15 cellular contexts compared by ENCODE assay signal in the genomic region with DNA sequence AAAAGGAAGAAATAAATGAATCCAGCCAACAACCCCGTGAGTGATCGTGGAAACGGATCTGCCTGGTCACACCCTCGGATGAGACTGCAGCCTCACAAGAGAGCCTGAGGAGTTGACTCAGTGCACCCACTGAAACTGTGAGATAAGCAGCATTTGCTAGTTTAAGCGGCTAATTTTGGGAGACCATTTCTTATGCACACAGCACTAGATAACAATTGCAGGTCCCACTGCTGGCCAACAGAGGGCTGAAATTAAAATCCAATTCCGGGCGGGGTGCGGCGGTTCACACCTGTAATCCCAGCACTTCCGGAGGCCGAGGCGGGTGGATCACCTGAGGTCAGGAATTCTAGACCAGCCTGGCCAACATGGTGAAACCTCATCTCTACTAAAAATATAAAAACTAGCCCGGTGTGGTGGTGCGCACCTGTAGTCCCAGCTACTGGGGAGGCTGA. TPM values are rescaled to one million over a fixed set of nuclear protein-coding genes. Genes with fewer than 3 reads are reported as not detected.
DNase-seq lines count a peak whose midpoint lies in the region; ATAC-seq, FAIRE-seq and TF ChIP-seq lines count a peak whose summit lies in the region.
"Had no signal": no experiment of that assay in that cellular context is flagged by ENCODE, and none has a peak within 500 bp of the region (broad histone marks: within the 10 kb centered on the region; RNA-seq: fewer than 3 reads in every experiment).

No MANE protein-coding gene starts in this region.

- H3K27me3 ChIP-seq in DND-41 (ENCODE audit: insufficient read depth, low read length, poor library complexity), result no peaks in the 10 kb centered on the region
- H3K27me3 ChIP-seq in PC-3 (ENCODE audit: low read length), result no peaks in the 10 kb centered on the region
- no peaks in the 10 kb centered on the region for H3K27me3 ChIP-seq in endodermal cell (ENCODE audit: control insufficient read depth, insufficient read depth, low read length, poor library complexity, severe bottlenecking)
- H3K27me3 ChIP-seq: stomach had no signal

- FAIRE-seq in H54 (lab: Jason Lieb, UNC), result no peak
- FAIRE-seq: RCC 7860 had no signal

- H3K9me3 Mint-ChIP-seq in endodermal cell, result no peaks in the 10 kb centered on the region
- H3K9me3 Mint-ChIP-seq: CD14-positive monocyte had no signal

- H2AFZ ChIP-seq in DND-41 (ENCODE audit: low read depth, low read length) (no peak overlapping the region), PC-3 (ENCODE audit: low read length) (no peak overlapping the region)

- intact Hi-C loops in PC-3 (cut with micrococcal nuclease), result no loop called here

- no peak for DNase-seq in DND-41
- peak; percentile 8 for DNase-seq in PC-3
- no peak for DNase-seq in endodermal cell
- no peak for DNase-seq in H54 (ENCODE audit: insufficient read length, low spot score)
- DNase-seq in NCI-H2107 treated with DMSO at 0.1 percent for 48 hours (lab: John Stamatoyannopoulos, UW; ENCODE audit: unreplicated experiment), result no peak
- DNase-seq: activated CD4-positive, alpha-beta T cell treated with anti-CD3 and anti-CD28 coated beads, Interleukin-2, amount 50 U/mL, for 48 hours; activated gamma-delta T cell treated with Interleukin-2 at 50 U/mL for 16 hours; central memory CD4-positive, alpha-beta T cell; H7; stomach had no signal

- H3K27me3 Mint-ChIP-seq in endodermal cell (ENCODE audit: insufficient read depth), result no peaks in the 10 kb centered on the region

- no peak overlapping the region for H3K4me3 Mint-ChIP-seq in endodermal cell
- H3K4me3 Mint-ChIP-seq: CD14-positive monocyte had no signal

- TF ChIP-seq POLR2A in H54 (IDR thresholded peaks at IDR 0.05; ENCODE audit: low read depth, low read length), result no peak

- H3K27ac Mint-ChIP-seq in endodermal cell, result no peak overlapping the region

- H3K36me3 Mint-ChIP-seq in endodermal cell (ENCODE audit: low read depth), result peaks cover 32% of the 10 kb centered on the region

- H3F3A ChIP-seq in PC-3 (ENCODE audit: low read length, unreplicated experiment), result no peaks in the 10 kb centered on the region

- H3K27ac ChIP-seq in 22Rv1 (no peak overlapping the region), DND-41 (ENCODE audit: low read length) (no peak overlapping the region), PC-3 (ENCODE audit: low read length) (no peak overlapping the region), endodermal cell (ENCODE audit: low read depth, low read length) (no peak overlapping the region)
- H3K27ac ChIP-seq: stomach had no signal

- ATAC-seq in DND-41 (ENCODE audit: insufficient read depth, low read depth), result no peak
- no peak for ATAC-seq in PC-3
- no peak for ATAC-seq in GM21515 (IDR thresholded peaks at IDR 0.05; ENCODE audit: unreplicated experiment)
- no peak for ATAC-seq in HG03521 (IDR thresholded peaks at IDR 0.05; ENCODE audit: unreplicated experiment)

- H3K4me2 ChIP-seq in DND-41 (ENCODE audit: insufficient read depth, low read length) (no peak overlapping the region), PC-3 (ENCODE audit: low read length) (no peak overlapping the region)

- BruUV-seq in PC-3 (replicated peaks; lab: Mats Ljungman, UMichigan), result no TSS peak

- H3K4me1 ChIP-seq in DND-41 (ENCODE audit: insufficient read depth, low read length), result peaks cover 34% of the 10 kb centered on the region
- peaks cover 11% of the 10 kb centered on the region for H3K4me1 ChIP-seq in PC-3 (ENCODE audit: insufficient read depth, low read length)
- peaks cover 5% of the 10 kb centered on the region for H3K4me1 ChIP-seq in endodermal cell (ENCODE audit: control insufficient read depth, insufficient read depth, low read length)

- no peaks in the 10 kb centered on the region for H3K9me2 ChIP-seq in PC-3 (replicated peaks; ENCODE audit: low read length)

- 96 to 99% methylated on average over 8 to 14 of the region's 14 CpGs for WGBS in endodermal cell (ENCODE audit: insufficient coverage in 1 of 2, insufficient read length in 1 of 2), 2 experiments

- no peak overlapping the region for H3K4me3 ChIP-seq in DND-41 (ENCODE audit: low read depth in 1 of 2, low read length in 2 of 2)
- H3K4me3 ChIP-seq in PC-3 (ENCODE audit: low read length), result no peak overlapping the region
- H3K4me3 ChIP-seq in endodermal cell (ENCODE audit: low read length), result no peak overlapping the region
- H3K4me3 ChIP-seq: stomach had no signal

- POLR2A ChIA-PET in PC-3 (lab: Charles Lee; ENCODE audit: unreplicated experiment), result no interaction called here

- no peaks in the 10 kb centered on the region for H3K9me3 ChIP-seq in DND-41 (ENCODE audit: insufficient read depth, low read length, severe bottlenecking)
- H3K9me3 ChIP-seq in PC-3 (ENCODE audit: low read length), result no peaks in the 10 kb centered on the region
- no peaks in the 10 kb centered on the region for H3K9me3 ChIP-seq in endodermal cell (ENCODE audit: control insufficient read depth, low read length)
- H3K9me3 ChIP-seq: stomach had no signal

- CTCF ChIA-PET in PC-3 (lab: Charles Lee), result interaction anchor here (0.6 kb wide), 1 partner anchor 9 kb away, joined by 7 read pairs; the partner anchor contains the start of gene MBD3

- peak; percentile 22; the same call in 1 of the 2 replicates for TF ChIP-seq CTCF in 22Rv1 (IDR thresholded peaks at IDR 0.05)
- peak; percentile 37 for TF ChIP-seq CTCF in DND-41 (IDR thresholded peaks at IDR 0.05; ENCODE audit: borderline replicate concordance, extremely low read depth, low read length, poor library complexity, severe bottlenecking)
- no peak for TF ChIP-seq CTCF in PC-3 (conservative IDR thresholded peaks at IDR 0.05; ENCODE audit: low read depth, low read length)
- TF ChIP-seq CTCF in endodermal cell (conservative IDR thresholded peaks at IDR 0.05), result peak; percentile 54

- peaks cover 56% of the 10 kb centered on the region for H4K20me1 ChIP-seq in DND-41 (ENCODE audit: insufficient read depth, low read length)
- no peaks in the 10 kb centered on the region for H4K20me1 ChIP-seq in PC-3 (ENCODE audit: low read length)

- no peak overlapping the region for H3K9ac ChIP-seq in DND-41 (ENCODE audit: low read depth, low read length)
- no peak overlapping the region for H3K9ac ChIP-seq in PC-3 (ENCODE audit: low read length)
- H3K9ac ChIP-seq in endodermal cell (ENCODE audit: extremely low read depth, low read length, poor library complexity, severe bottlenecking), result no peak overlapping the region

- H3K79me2 ChIP-seq in DND-41 (ENCODE audit: insufficient read depth, low read length) (peaks cover 74% of the 10 kb centered on the region), PC-3 (ENCODE audit: low read length) (peaks cover 48% of the 10 kb centered on the region)

- H3K36me3 ChIP-seq in DND-41 (ENCODE audit: insufficient read depth, low read length) (peaks cover 59% of the 10 kb centered on the region), PC-3 (ENCODE audit: low read depth, low read length) (peaks cover 5% of the 10 kb centered on the region; the same call in 1 of the 2 replicates), endodermal cell (ENCODE audit: control insufficient read depth, insufficient read depth, low read length) (peaks cover 28% of the 10 kb centered on the region)

- H3K4me1 Mint-ChIP-seq in endodermal cell, result peaks cover 4% of the 10 kb centered on the region

RNA-seq across cellular contexts. Expression of gene UQCR11, which starts 3.6 kb away (rescaled TPM):
- 148 and 157 TPM in 2 replicates for total RNA-seq in PC-3 (2014; rRNA removed)
- total RNA-seq in endodermal cell, result 100 to 1,000 TPM; 171 to 195 TPM
- polyA plus RNA-seq in endodermal cell (2013, experiment 1 of 2), result 139 TPM
- 137 TPM for polyA plus RNA-seq in endodermal cell (2013, experiment 2 of 2)

RNA-seq across cellular contexts. Expression of gene MBD3, which starts 9.0 kb away (rescaled TPM):
- total RNA-seq in PC-3 (2014; rRNA removed) (131 and 164 TPM in 2 replicates), endodermal cell (100 to 1,000 TPM; 108 TPM)
- polyA plus RNA-seq in endodermal cell (2013, experiment 1 of 2), result 61.7 TPM
- polyA plus RNA-seq in endodermal cell (2013, experiment 2 of 2), result 63.0 TPM

RNA-seq across cellular contexts. Expression of gene MEX3D, which starts 33.5 kb away (rescaled TPM):
- 64.0 and 89.2 TPM in 2 replicates for total RNA-seq in PC-3 (2014; rRNA removed)
- total RNA-seq in endodermal cell, result 100 to 1,000 TPM in 1 of 2 donors, 10 to 100 TPM in 1; 94.1 to 103 TPM
- 50.7 TPM for polyA plus RNA-seq in endodermal cell (2013, experiment 1 of 2)
- polyA plus RNA-seq in endodermal cell (2013, experiment 2 of 2), result 52.4 TPM

RNA-seq across cellular contexts. Expression of gene TCF3, which starts 50.8 kb away (rescaled TPM):
- total RNA-seq in PC-3 (2014; rRNA removed) (147 and 196 TPM in 2 replicates), endodermal cell (100 to 1,000 TPM; 233 to 268 TPM)
- 225 TPM for polyA plus RNA-seq in endodermal cell (2013, experiment 1 of 2)
- 225 TPM for polyA plus RNA-seq in endodermal cell (2013, experiment 2 of 2)
